22 cellular contexts compared by ENCODE assay signal in the genomic region with DNA sequence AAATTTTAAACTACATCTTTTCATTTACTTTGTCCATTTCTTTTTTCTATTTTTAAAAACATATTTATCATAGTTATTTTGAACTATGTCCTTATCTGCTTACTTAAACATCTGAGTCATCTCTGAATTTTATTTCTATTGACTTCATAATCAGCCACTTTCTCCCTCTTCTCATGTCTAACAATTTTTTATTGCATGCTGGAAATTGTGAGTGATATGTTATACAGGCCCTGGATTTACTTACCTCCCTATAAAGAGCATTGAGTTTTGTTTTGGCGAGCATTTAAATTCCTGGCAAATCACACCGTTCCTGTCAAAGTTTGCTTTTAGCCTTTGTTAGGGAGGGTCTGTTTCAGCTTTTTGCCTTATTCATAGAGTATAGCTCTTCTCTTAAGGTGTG. TPM values are rescaled to one million over a fixed set of nuclear protein-coding genes. Genes with fewer than 3 reads are reported as not detected.
DNase-seq lines count a peak whose midpoint lies in the region; ATAC-seq and TF ChIP-seq lines count a peak whose summit lies in the region.
"Had no signal": no experiment of that assay in that cellular context is flagged by ENCODE, and none has a peak within 500 bp of the region (broad histone marks: within the 10 kb centered on the region; RNA-seq: fewer than 3 reads in every experiment).

No MANE protein-coding gene starts in this region.

- H3K27ac ChIP-seq in breast epithelium (no peak overlapping the region), PC-3 (ENCODE audit: low read length) (peak overlapping the region; percentile 89), osteoblast (ENCODE audit: low read depth, low read length) (no peak overlapping the region)
- H3K27ac ChIP-seq: 22Rv1, A549, BLaER1 had no signal

- H3K4me1 ChIP-seq in breast epithelium (peaks cover 0 to 5% of the 10 kb centered on the region in 2 donors), PC-3 (ENCODE audit: insufficient read depth, low read length) (peaks cover 37% of the 10 kb centered on the region), osteoblast (ENCODE audit: insufficient read depth, low read length) (peaks cover 15% of the 10 kb centered on the region)
- H3K4me1 ChIP-seq: A549, BE2C had no signal

- H4K20me1 ChIP-seq in PC-3 (ENCODE audit: low read length) (no peaks in the 10 kb centered on the region), osteoblast (ENCODE audit: insufficient read depth, low read length) (no peaks in the 10 kb centered on the region)
- H4K20me1 ChIP-seq: BLaER1 had no signal

- no peaks in the 10 kb centered on the region for H3K79me2 ChIP-seq in PC-3 (ENCODE audit: low read length)
- no peaks in the 10 kb centered on the region for H3K79me2 ChIP-seq in osteoblast (ENCODE audit: insufficient read depth, low read length)

- H3K4me3 Mint-ChIP-seq in MCF 10A (ENCODE audit: unreplicated experiment) = no peak overlapping the region
- H3K4me3 Mint-ChIP-seq: CD14-positive monocyte; CD4-positive, alpha-beta memory T cell; CD4-positive, CD25-positive, alpha-beta regulatory T cell; CD8-positive, alpha-beta memory T cell had no signal

- peak overlapping the region; percentile 58 for H3K9ac ChIP-seq in PC-3 (ENCODE audit: low read length)
- H3K9ac ChIP-seq: BLaER1 had no signal

- peaks cover 8% of the 10 kb centered on the region for H3K9me3 Mint-ChIP-seq in MCF 10A (ENCODE audit: unreplicated experiment)

- peak overlapping the region; percentile 58 for H3K27ac Mint-ChIP-seq in MCF 10A (ENCODE audit: low read depth, unreplicated experiment)
- H3K27ac Mint-ChIP-seq: CD14-positive monocyte; CD4-positive, alpha-beta memory T cell; CD8-positive, alpha-beta memory T cell had no signal

- ATAC-seq in PC-3 (peak; percentile 35), HG02938 (IDR thresholded peaks at IDR 0.05; ENCODE audit: unreplicated experiment) (no peak)
- ATAC-seq: A549 had no signal

- POLR2A ChIA-PET in MCF 10A (lab: Yijun Ruan, JAX) = interaction anchor here (1.3 to 3.9 kb wide), 4 partner anchors 8 to 66 kb away, joined by 5 to 49 read pairs (median 12); partner anchors contain the start of gene FAHD2A
- POLR2A ChIA-PET in PC-3 (lab: Charles Lee; ENCODE audit: unreplicated experiment) = no interaction called here

- H3K27me3 ChIP-seq in breast epithelium (no peaks in the 10 kb centered on the region), PC-3 (ENCODE audit: low read length) (no peaks in the 10 kb centered on the region), osteoblast (ENCODE audit: insufficient read depth, low read length) (peaks cover 27% of the 10 kb centered on the region)
- H3K27me3 ChIP-seq: BE2C, BLaER1 had no signal

- intact Hi-C loops in MCF 10A (cut with micrococcal nuclease) = no loop called here
- intact Hi-C loops in breast epithelium (cut with DNase I; ENCODE audit: low total_unique reads) = no loop called here
- intact Hi-C loops in PC-3 (cut with micrococcal nuclease) = loop anchor here (1.0 kb wide), 1 partner anchor 13 kb away; no protein-coding TSS in a partner anchor

- H3K9me2 ChIP-seq in PC-3 (replicated peaks; ENCODE audit: low read length) = no peaks in the 10 kb centered on the region

- TF ChIP-seq POLR2A in breast epithelium (IDR thresholded peaks at IDR 0.05) = no peak

- H3K4me3 ChIP-seq in breast epithelium = no peak overlapping the region
- no peak overlapping the region for H3K4me3 ChIP-seq in PC-3 (ENCODE audit: low read length)
- H3K4me3 ChIP-seq in osteoblast (ENCODE audit: insufficient read depth, low read length) = no peak overlapping the region
- H3K4me3 ChIP-seq: A549, BLaER1 had no signal

- H2AFZ ChIP-seq in PC-3 (ENCODE audit: low read length) (no peak overlapping the region), osteoblast (ENCODE audit: low read length) (no peak overlapping the region)

- CTCF ChIA-PET in MCF 10A (lab: Yijun Ruan, JAX) = interaction anchor here (5.0 kb wide), 1 partner anchor 8 kb away, joined by 62 read pairs; no protein-coding TSS in a partner anchor
- CTCF ChIA-PET in PC-3 (lab: Charles Lee) = interaction anchor here (0.6 kb wide), 1 partner anchor 9 kb away, joined by 5 read pairs; no protein-coding TSS in a partner anchor

- H3K36me3 ChIP-seq in breast epithelium (no peaks in the 10 kb centered on the region), PC-3 (ENCODE audit: low read depth, low read length) (no peaks in the 10 kb centered on the region), osteoblast (ENCODE audit: insufficient read depth, low read length) (no peaks in the 10 kb centered on the region)
- H3K36me3 ChIP-seq: BE2C, BLaER1 had no signal

- DNase-seq in MCF 10A (ENCODE audit: unreplicated experiment) (no peak), breast epithelium (ENCODE audit: low spot score in 2 of 2) (no peak), PC-3 (peak; percentile 72), osteoblast (ENCODE audit: insufficient read length, low spot score, missing footprints) (peak; percentile 43)
- no peak for DNase-seq in stimulated activated CD4-positive, alpha-beta T cell treated with anti-CD3 and anti-CD28 coated beads, Interleukin-1b, Interleukin-23, amount 100 ng/mL, for 48 hours
- DNase-seq: ACHN; BE2C; C1 segment of cervical spinal cord; CD4-positive, alpha-beta memory T cell; CD4-positive, CD25-positive, alpha-beta regulatory T cell; CD8-positive, alpha-beta memory T cell; COR-L47; DMS 273 treated with DMSO at 0.1 percent for 48 hours; DMS153; DMS53; DMS79 treated with DMSO at 0.1 percent for 48 hours; GF-D8 had no signal

- H3K9me3 ChIP-seq in breast epithelium = no peaks in the 10 kb centered on the region
- no peaks in the 10 kb centered on the region for H3K9me3 ChIP-seq in PC-3 (ENCODE audit: low read length)
- H3K9me3 ChIP-seq in osteoblast (ENCODE audit: low read depth, low read length) = no peaks in the 10 kb centered on the region
- H3K9me3 ChIP-seq: BE2C, BLaER1 had no signal

- H3K36me3 Mint-ChIP-seq in MCF 10A (ENCODE audit: insufficient read depth, unreplicated experiment) = no peaks in the 10 kb centered on the region
- H3K36me3 Mint-ChIP-seq: CD14-positive monocyte; CD4-positive, alpha-beta memory T cell; CD4-positive, CD25-positive, alpha-beta regulatory T cell; CD8-positive, alpha-beta memory T cell had no signal

- no peaks in the 10 kb centered on the region for H3K27me3 Mint-ChIP-seq in MCF 10A (ENCODE audit: insufficient read depth, unreplicated experiment)

- peaks cover 33% of the 10 kb centered on the region for H3K4me1 Mint-ChIP-seq in MCF 10A (ENCODE audit: insufficient read depth, unreplicated experiment)
- H3K4me1 Mint-ChIP-seq: CD14-positive monocyte; CD4-positive, alpha-beta memory T cell; CD4-positive, CD25-positive, alpha-beta regulatory T cell; CD8-positive, alpha-beta memory T cell had no signal

- H3K4me2 ChIP-seq in PC-3 (ENCODE audit: low read length) (peak overlapping the region; percentile 42), osteoblast (ENCODE audit: insufficient read depth, low read length) (no peak overlapping the region)
- H3K4me2 ChIP-seq: A549, BLaER1 had no signal

- peaks cover 3% of the 10 kb centered on the region for H3F3A ChIP-seq in PC-3 (ENCODE audit: low read length, unreplicated experiment)

- BruUV-seq in MCF 10A (replicated peaks; lab: Mats Ljungman, UMichigan) (no TSS peak), PC-3 (replicated peaks; lab: Mats Ljungman, UMichigan) (no TSS peak)

- TF ChIP-seq CTCF in MCF 10A (IDR thresholded peaks at IDR 0.05; ENCODE audit: unreplicated experiment) (no peak), breast epithelium (IDR thresholded peaks at IDR 0.05) (no peak), PC-3 (conservative IDR thresholded peaks at IDR 0.05; ENCODE audit: low read depth, low read length) (no peak), osteoblast (IDR thresholded peaks at IDR 0.05; ENCODE audit: extremely low read depth, low read depth, low read length) (no peak)

RNA-seq across cellular contexts. Expression of gene KCNIP3, which starts 39.3 kb away (rescaled TPM):
- total RNA-seq in MCF 10A (2022) (9.5 and 15.6 TPM in 2 replicates), breast epithelium (10 to 100 TPM; 14.4 to 30.1 (median 15.1) TPM), PC-3 (2014; rRNA removed) (13.3 and 19.1 TPM in 2 replicates), osteoblast (under 0.01 and 0.29 TPM in 2 replicates)
- total RNA-seq: CD4-positive, alpha-beta memory T cell; CD4-positive, CD25-positive, alpha-beta regulatory T cell; CD8-positive, alpha-beta memory T cell had no signal

Comparison
In these comparisons a context has a peak if more than half of its experiments do, and no peak if none do; other contexts are left out.
1. DNase-seq: peak in PC-3 (single experiment) and osteoblast (single experiment); none in MCF 10A (single experiment), breast epithelium (0 of 2) and stimulated activated CD4-positive, alpha-beta T cell treated with anti-CD3 and anti-CD28 coated beads, Interleukin-1b, Interleukin-23, amount 100 ng/mL, for 48 hours (single experiment).